10 cellular contexts compared by ENCODE assay signal in genomic region chr7:102610441-102610840, GRCh38. TPM values are rescaled to one million over a fixed set of nuclear protein-coding genes. Genes with fewer than 3 reads are reported as not detected.
DNase-seq lines count a peak whose midpoint lies in the region; ATAC-seq, FAIRE-seq and TF ChIP-seq lines count a peak whose summit lies in the region.
"Not testable (repeated sequence)": the region's sequence is repeated elsewhere in the genome, so short reads cannot be mapped to it uniquely, and the experiment has no call there.
"Had no signal": no experiment of that assay in that cellular context is flagged by ENCODE, and none has a peak within 500 bp of the region (broad histone marks: within the 10 kb centered on the region; RNA-seq: fewer than 3 reads in every experiment).

No MANE protein-coding gene starts in this region.

- in situ Hi-C loops in HepG2 (cut with HindIII; ENCODE audit: extremely low pct_ligation_motif_present, low pct_unique_long_range_greater_than_20kb), result not testable (repeated sequence)

- BruUV-seq in HepG2 (replicated peaks; lab: Mats Ljungman, UMichigan), result not testable (repeated sequence)

- intact Hi-C loops in cardiac septum (cut with DNase I); right cardiac atrium (cut with DNase I); HepG2 (cut with micrococcal nuclease; ENCODE audit: unreplicated experiment); posterior vena cava (cut with DNase I); spleen (cut with DNase I; ENCODE audit: low total_unique reads): not testable (repeated sequence)

- DNase-seq in A549 (ENCODE audit: low read depth in 1 of 2, low spot score in 1 of 2); HepG2 (ENCODE audit: low spot score): not testable (repeated sequence)
- DNase-seq in WERI-Rb-1 (peak; percentile 8), cardiac septum (ENCODE audit: low spot score) (peak; percentile 22), right cardiac atrium (peak in 2 of 3 donors; percentile 40 to 56), posterior vena cava (ENCODE audit: low spot score) (peak; percentile 69), spleen (peak; percentile 43)
- DNase-seq in activated effector memory CD4-positive, alpha-beta T cell treated with anti-CD3 and anti-CD28 coated beads, Interleukin-2, amount 50 U/mL, for 16 hours, result peak; percentile 46

- not testable (repeated sequence) for H3K27me3 ChIP-seq in WERI-Rb-1 (ENCODE audit: insufficient read depth, low read depth, severe bottlenecking); right cardiac atrium (ENCODE audit: control insufficient read depth, insufficient read depth); HepG2 (ENCODE audit: control insufficient read depth in 1 of 2, insufficient read depth in 2 of 2, low read length in 2 of 2); spleen (replicated peaks in 1 of 7)

- H2AFZ ChIP-seq in HepG2 (ENCODE audit: low read length), result not testable (repeated sequence)

- TF ChIP-seq RAD21 in A549 (conservative IDR thresholded peaks at IDR 0.05 in 1 of 2, IDR thresholded peaks at IDR 0.05 in 1 of 2); HepG2 (CRISPR knock-in tag; IDR thresholded peaks at IDR 0.05): not testable (repeated sequence)

- ATAC-seq in A549, result peak; percentile 4 to 10; a peak in 3 of 6 replicates
- ATAC-seq in right cardiac atrium, result peak in 1 of 2 donors; percentile 4
- ATAC-seq in HepG2, result 0 out of 3 replicates have a peak, but pooled peaks have one; percentile 2

- H3K36me3 ChIP-seq in WERI-Rb-1; HepG2 (replicated peaks in 1 of 2; ENCODE audit: control insufficient read depth in 1 of 2, insufficient read depth in 2 of 2, low read length in 2 of 2); spleen: not testable (repeated sequence)

- H3K27ac ChIP-seq in A549; WERI-Rb-1; right cardiac atrium (ENCODE audit: low read length); HepG2 (ENCODE audit: extremely low read length, insufficient read depth, low read length); spleen: not testable (repeated sequence)

- H3K4me3 ChIP-seq in A549; WERI-Rb-1 (ENCODE audit: low read depth, low read length); right cardiac atrium (ENCODE audit: low read length); HepG2 (replicated peaks in 1 of 3; ENCODE audit: insufficient read depth in 1 of 3, low read depth in 2 of 3, low read length in 3 of 3); spleen: not testable (repeated sequence)

- POLR2A ChIA-PET in A549 (lab: Yijun Ruan, JAX); HepG2 (lab: Yijun Ruan, JAX): not testable (repeated sequence)

- H3K79me2 ChIP-seq in HepG2 (ENCODE audit: insufficient read depth, low read length), result not testable (repeated sequence)

- not testable (repeated sequence) for TF ChIP-seq CTCF in A549 (IDR thresholded peaks at IDR 0.05); WERI-Rb-1 (IDR thresholded peaks at IDR 0.05; ENCODE audit: low read depth, low read length); HepG2 (CRISPR knock-in tag; IDR thresholded peaks at IDR 0.05); spleen (IDR thresholded peaks at IDR 0.05 in 8 of 11, conservative IDR thresholded peaks at IDR 0.05 in 3 of 11)

- not testable (repeated sequence) for H3K4me2 ChIP-seq in A549; HepG2 (ENCODE audit: low read depth, low read length)

- not testable (repeated sequence) for FAIRE-seq in A549 (lab: Jason Lieb, UNC); HepG2 (lab: Jason Lieb, UNC)

- CTCF ChIA-PET in A549 (lab: Yijun Ruan, JAX); HepG2 (lab: Yijun Ruan, JAX; ENCODE audit: low intra/inter-chr PET ratio, low total read pairs): not testable (repeated sequence)

- not testable (repeated sequence) for TF ChIP-seq POLR2A in A549 (IDR thresholded peaks at IDR 0.05; ENCODE audit: low read length); HepG2 (IDR thresholded peaks at IDR 0.05; ENCODE audit: insufficient read depth in 1 of 2, low read depth in 2 of 2, low read length in 2 of 2); spleen (IDR thresholded peaks at IDR 0.05)

- not testable (repeated sequence) for H4K20me1 ChIP-seq in HepG2 (ENCODE audit: insufficient read depth, low read length)

- not testable (repeated sequence) for H3K9me3 ChIP-seq in A549; WERI-Rb-1 (ENCODE audit: severe bottlenecking); right cardiac atrium (ENCODE audit: control insufficient read depth, low read length); HepG2 (ENCODE audit: low read length); spleen

- H3K9ac ChIP-seq in HepG2 (ENCODE audit: insufficient read depth, low read depth, low read length), result not testable (repeated sequence)

- not testable (repeated sequence) for H3K4me1 ChIP-seq in A549; right cardiac atrium (ENCODE audit: control insufficient read depth, insufficient read depth, low read length); HepG2 (ENCODE audit: insufficient read depth, low read length); spleen

- TF ChIP-seq EP300 in A549 (IDR thresholded peaks at IDR 0.05); HepG2 (IDR thresholded peaks at IDR 0.05; ENCODE audit: low read depth in 2 of 2, low read length in 2 of 2); HepG2 (CRISPR knock-in tag; IDR thresholded peaks at IDR 0.05; ENCODE audit: borderline replicate concordance): not testable (repeated sequence)

- WGBS in A549 (ENCODE audit: missing lambda C conversion rate), result 95% methylated on average over 2 of the region's 7 CpGs
- WGBS in right cardiac atrium, result no CpG with 5 or more reads among the region's 7 CpGs
- WGBS in HepG2 (ENCODE audit: low lambda C conversion rate), result 100% methylated on average over 2 of the region's 7 CpGs
- 87 to 93% methylated on average over 2 to 3 of the region's 7 CpGs; no CpG with 5 or more reads in 3 of the 5 donors for WGBS in spleen, 5 donors

RNA-seq across cellular contexts. Expression of gene RASA4, which starts 6.1 kb away (rescaled TPM):
- polyA plus RNA-seq in A549 (2011; rRNA removed) (1.8 and 3.4 TPM in 2 replicates), A549 (2017; fragmentation: RNase III; extraction: RNeasy Plus Mini Kit Qiagen cat#74134 plus additional on column Dnase treatment) (1.3 to 3.2 TPM (median 2.6 TPM) in 3 replicates), right cardiac atrium (14.2 TPM), HepG2 (2011; rRNA removed) (1.6 and 3.2 TPM in 2 replicates), spleen (10 to 100 TPM; 34.5 to 51.2 (median 38.5) TPM)
- polyA plus RNA-seq in A549 (2012; cell fraction: cytosol; rRNA removed), result 1.1 and 2.3 TPM in 2 replicates
- polyA plus RNA-seq in A549 (2012; cell fraction: nucleus; rRNA removed), result 10.5 and 12.9 TPM in 2 replicates
- polyA minus RNA-seq in A549 (2011; rRNA and poly(A)+ RNA removed), result 9.3 and 13.9 TPM in 2 replicates
- total RNA-seq in cardiac septum (40.9 TPM), right cardiac atrium (10 to 100 TPM; 10.5 to 27.2 (median 22.7) TPM), HepG2 (2016; rRNA removed; fragmentation: Illumina TruSeq; extraction: Trizol) (0.59 and 1.1 TPM in 2 replicates), posterior vena cava (10 to 100 TPM; 47.1 to 47.9 TPM), spleen (100 to 1,000 TPM in 1 of 7 donors, 10 to 100 TPM in 6; 48.0 to 119 (median 60.6) TPM)
- 1.4 and 1.8 TPM in 2 replicates for total RNA-seq in HepG2 (2016; cell fraction: cytosol; rRNA removed; fragmentation: Illumina TruSeq; extraction: Trizol; ENCODE audit: low read depth)
- total RNA-seq in HepG2 (2016; cell fraction: insoluble cytoplasmic fraction; rRNA removed; fragmentation: Illumina TruSeq; extraction: Trizol), result 0.52 and 0.82 TPM in 2 replicates
- total RNA-seq in HepG2 (2016; cell fraction: membrane; rRNA removed; fragmentation: Illumina TruSeq; extraction: Trizol), result 0.37 and 0.62 TPM in 2 replicates
- total RNA-seq in HepG2 (2016; cell fraction: nucleus; rRNA removed; fragmentation: Illumina TruSeq; extraction: Trizol), result 1.9 and 2.1 TPM in 2 replicates
- 1.0 and 1.1 TPM in 2 replicates for polyA plus RNA-seq in HepG2 (2011; cell fraction: cytosol; rRNA removed)
- 23.8 and 32.1 TPM in 2 replicates for polyA plus RNA-seq in HepG2 (2011; cell fraction: nucleus; rRNA removed)
- polyA plus RNA-seq in HepG2 (2012), result 4.0 and 5.4 TPM in 2 replicates
- polyA plus RNA-seq in HepG2 (2016; cell fraction: cytosol; fragmentation: Illumina TruSeq; extraction: Trizol; ENCODE audit: low read depth), result 0.06 and 0.48 TPM in 2 replicates
- 0.85 and 1.1 TPM in 2 replicates for polyA plus RNA-seq in HepG2 (2016; cell fraction: insoluble cytoplasmic fraction; fragmentation: Illumina TruSeq; extraction: Trizol; ENCODE audit: low read depth)
- 0.66 and 0.69 TPM in 2 replicates for polyA plus RNA-seq in HepG2 (2016; cell fraction: membrane; fragmentation: Illumina TruSeq; extraction: Trizol; ENCODE audit: low read depth)
- polyA plus RNA-seq in HepG2 (2016; cell fraction: nucleus; fragmentation: Illumina TruSeq; extraction: Trizol; ENCODE audit: insufficient read depth, low read depth), result 4.0 and 7.7 TPM in 2 replicates
- polyA minus RNA-seq in HepG2 (2011; rRNA and poly(A)+ RNA removed; ENCODE audit: low replicate concordance), result 7.6 and 23.5 TPM in 2 replicates
- 1.2 and 1.7 TPM in 2 replicates for polyA minus RNA-seq in HepG2 (2011; cell fraction: cytosol; rRNA and poly(A)+ RNA removed)
- 5.1 and 8.9 TPM in 2 replicates for polyA minus RNA-seq in HepG2 (2011; cell fraction: nucleus; rRNA and poly(A)+ RNA removed)

RNA-seq across cellular contexts. Expression of gene UPK3BL1, which starts 32.1 kb away (rescaled TPM):
- 17.4 and 19.4 TPM in 2 replicates for polyA plus RNA-seq in A549 (2011; rRNA removed)
- 18.7 and 27.7 TPM in 2 replicates for polyA plus RNA-seq in A549 (2012; cell fraction: cytosol; rRNA removed)
- 149 and 158 TPM in 2 replicates for polyA plus RNA-seq in A549 (2012; cell fraction: nucleus; rRNA removed)
- 7.9 to 10.2 TPM (median 8.2 TPM) in 3 replicates for polyA plus RNA-seq in A549 (2017; fragmentation: RNase III; extraction: RNeasy Plus Mini Kit Qiagen cat#74134 plus additional on column Dnase treatment)
- polyA minus RNA-seq in A549 (2011; rRNA and poly(A)+ RNA removed), result 11.0 and 11.9 TPM in 2 replicates
- 10.3 TPM for total RNA-seq in cardiac septum
- total RNA-seq in right cardiac atrium, result 10 to 100 TPM in 2 of 4 donors, 1 to 10 TPM in 2; 5.1 to 22.6 (median 9.9) TPM
- 24.2 TPM for polyA plus RNA-seq in right cardiac atrium
- 3.5 and 6.3 TPM in 2 replicates for total RNA-seq in HepG2 (2016; rRNA removed; fragmentation: Illumina TruSeq; extraction: Trizol)
- 7.6 and 9.1 TPM in 2 replicates for total RNA-seq in HepG2 (2016; cell fraction: cytosol; rRNA removed; fragmentation: Illumina TruSeq; extraction: Trizol; ENCODE audit: low read depth)
- total RNA-seq in HepG2 (2016; cell fraction: insoluble cytoplasmic fraction; rRNA removed; fragmentation: Illumina TruSeq; extraction: Trizol), result 3.5 and 6.1 TPM in 2 replicates
- 5.1 and 7.2 TPM in 2 replicates for total RNA-seq in HepG2 (2016; cell fraction: membrane; rRNA removed; fragmentation: Illumina TruSeq; extraction: Trizol)
- 9.8 and 11.9 TPM in 2 replicates for total RNA-seq in HepG2 (2016; cell fraction: nucleus; rRNA removed; fragmentation: Illumina TruSeq; extraction: Trizol)
- polyA plus RNA-seq in HepG2 (2011; rRNA removed), result 13.8 and 20.5 TPM in 2 replicates
- polyA plus RNA-seq in HepG2 (2011; cell fraction: cytosol; rRNA removed), result 0.60 and 1.4 TPM in 2 replicates
- 50.7 and 51.6 TPM in 2 replicates for polyA plus RNA-seq in HepG2 (2011; cell fraction: nucleus; rRNA removed)
- 6.2 and 10.7 TPM in 2 replicates for polyA plus RNA-seq in HepG2 (2012)
- 5.1 and 8.1 TPM in 2 replicates for polyA plus RNA-seq in HepG2 (2016; cell fraction: cytosol; fragmentation: Illumina TruSeq; extraction: Trizol; ENCODE audit: low read depth)
- 4.3 TPM in 1 of 2 replicates, not detected in the other for polyA plus RNA-seq in HepG2 (2016; cell fraction: insoluble cytoplasmic fraction; fragmentation: Illumina TruSeq; extraction: Trizol; ENCODE audit: low read depth)
- polyA plus RNA-seq in HepG2 (2016; cell fraction: membrane; fragmentation: Illumina TruSeq; extraction: Trizol; ENCODE audit: low read depth), result 4.4 and 5.1 TPM in 2 replicates
- 49.7 and 57.0 TPM in 2 replicates for polyA plus RNA-seq in HepG2 (2016; cell fraction: nucleus; fragmentation: Illumina TruSeq; extraction: Trizol; ENCODE audit: insufficient read depth, low read depth)
- polyA minus RNA-seq in HepG2 (2011; rRNA and poly(A)+ RNA removed; ENCODE audit: low replicate concordance), result 12.1 and 17.4 TPM in 2 replicates
- 2.2 and 5.1 TPM in 2 replicates for polyA minus RNA-seq in HepG2 (2011; cell fraction: cytosol; rRNA and poly(A)+ RNA removed)
- polyA minus RNA-seq in HepG2 (2011; cell fraction: nucleus; rRNA and poly(A)+ RNA removed), result 3.9 and 9.7 TPM in 2 replicates
- total RNA-seq in posterior vena cava, result 1 to 10 TPM; 6.5 to 9.0 TPM
- 10 to 100 TPM; 18.5 to 57.4 (median 35.9) TPM for total RNA-seq in spleen
- polyA plus RNA-seq in spleen, result 100 to 1,000 TPM in 2 of 3 donors, 10 to 100 TPM in 1; 54.5 to 206 (median 108) TPM

RNA-seq across cellular contexts. Expression of gene POLR2J3, which starts 38.1 kb away (rescaled TPM):
- polyA plus RNA-seq in A549 (2011; rRNA removed) (29.5 and 52.4 TPM in 2 replicates), A549 (2017; fragmentation: RNase III; extraction: RNeasy Plus Mini Kit Qiagen cat#74134 plus additional on column Dnase treatment) (22.2 to 33.4 TPM (median 25.5 TPM) in 3 replicates), right cardiac atrium (54.8 TPM), HepG2 (2011; rRNA removed) (34.2 and 36.5 TPM in 2 replicates), spleen (10 to 100 TPM; 26.9 to 67.3 (median 40.3) TPM)
- polyA plus RNA-seq in A549 (2012; cell fraction: cytosol; rRNA removed), result 10.4 and 12.5 TPM in 2 replicates
- 35.7 and 35.9 TPM in 2 replicates for polyA plus RNA-seq in A549 (2012; cell fraction: nucleus; rRNA removed)
- polyA minus RNA-seq in A549 (2011; rRNA and poly(A)+ RNA removed), result 51.9 and 59.4 TPM in 2 replicates
- total RNA-seq in cardiac septum (18.9 TPM), right cardiac atrium (10 to 100 TPM; 10.2 to 17.3 (median 12.3) TPM), HepG2 (2016; rRNA removed; fragmentation: Illumina TruSeq; extraction: Trizol) (24.0 and 28.0 TPM in 2 replicates), posterior vena cava (10 to 100 TPM; 21.9 to 32.0 TPM), spleen (10 to 100 TPM; 32.6 to 63.8 (median 44.3) TPM)
- total RNA-seq in HepG2 (2016; cell fraction: cytosol; rRNA removed; fragmentation: Illumina TruSeq; extraction: Trizol; ENCODE audit: low read depth), result 10.8 and 23.0 TPM in 2 replicates
- 21.8 and 29.9 TPM in 2 replicates for total RNA-seq in HepG2 (2016; cell fraction: insoluble cytoplasmic fraction; rRNA removed; fragmentation: Illumina TruSeq; extraction: Trizol)
- total RNA-seq in HepG2 (2016; cell fraction: membrane; rRNA removed; fragmentation: Illumina TruSeq; extraction: Trizol), result 17.9 and 21.3 TPM in 2 replicates
- total RNA-seq in HepG2 (2016; cell fraction: nucleus; rRNA removed; fragmentation: Illumina TruSeq; extraction: Trizol), result 30.5 and 36.9 TPM in 2 replicates
- 22.6 and 27.8 TPM in 2 replicates for polyA plus RNA-seq in HepG2 (2011; cell fraction: cytosol; rRNA removed)
- 62.0 and 82.7 TPM in 2 replicates for polyA plus RNA-seq in HepG2 (2011; cell fraction: nucleus; rRNA removed)
- polyA plus RNA-seq in HepG2 (2012), result 27.2 and 53.4 TPM in 2 replicates
- 109 and 153 TPM in 2 replicates for polyA plus RNA-seq in HepG2 (2016; cell fraction: cytosol; fragmentation: Illumina TruSeq; extraction: Trizol; ENCODE audit: low read depth)
- 73.3 and 86.7 TPM in 2 replicates for polyA plus RNA-seq in HepG2 (2016; cell fraction: insoluble cytoplasmic fraction; fragmentation: Illumina TruSeq; extraction: Trizol; ENCODE audit: low read depth)
- polyA plus RNA-seq in HepG2 (2016; cell fraction: membrane; fragmentation: Illumina TruSeq; extraction: Trizol; ENCODE audit: low read depth), result 146 and 148 TPM in 2 replicates
- 91.6 and 110 TPM in 2 replicates for polyA plus RNA-seq in HepG2 (2016; cell fraction: nucleus; fragmentation: Illumina TruSeq; extraction: Trizol; ENCODE audit: insufficient read depth, low read depth)
- 31.6 and 86.9 TPM in 2 replicates for polyA minus RNA-seq in HepG2 (2011; rRNA and poly(A)+ RNA removed; ENCODE audit: low replicate concordance)
- polyA minus RNA-seq in HepG2 (2011; cell fraction: cytosol; rRNA and poly(A)+ RNA removed), result 11.1 and 12.8 TPM in 2 replicates
- polyA minus RNA-seq in HepG2 (2011; cell fraction: nucleus; rRNA and poly(A)+ RNA removed), result 80.6 and 112 TPM in 2 replicates

RNA-seq across cellular contexts. Expression of gene SPDYE2B, which starts 39.7 kb away (rescaled TPM):
- polyA plus RNA-seq in A549 (2011; rRNA removed) (not detected in 2 replicates), A549 (2017; fragmentation: RNase III; extraction: RNeasy Plus Mini Kit Qiagen cat#74134 plus additional on column Dnase treatment) (not detected in 3 replicates), right cardiac atrium (not detected), HepG2 (2011; rRNA removed) (not detected in 2 replicates), spleen (not detected)
- polyA plus RNA-seq in A549 (2012; cell fraction: cytosol; rRNA removed), result not detected in 2 replicates
- polyA plus RNA-seq in A549 (2012; cell fraction: nucleus; rRNA removed), result not detected in 2 replicates
- polyA minus RNA-seq in A549 (2011; rRNA and poly(A)+ RNA removed), result not detected in 2 replicates
- total RNA-seq in cardiac septum (not detected), right cardiac atrium (not detected), HepG2 (2016; rRNA removed; fragmentation: Illumina TruSeq; extraction: Trizol) (not detected in 2 replicates), posterior vena cava (not detected), spleen (not detected)
- total RNA-seq in HepG2 (2016; cell fraction: cytosol; rRNA removed; fragmentation: Illumina TruSeq; extraction: Trizol; ENCODE audit: low read depth), result not detected in 2 replicates
- total RNA-seq in HepG2 (2016; cell fraction: insoluble cytoplasmic fraction; rRNA removed; fragmentation: Illumina TruSeq; extraction: Trizol), result not detected in 2 replicates
- total RNA-seq in HepG2 (2016; cell fraction: membrane; rRNA removed; fragmentation: Illumina TruSeq; extraction: Trizol), result not detected in 2 replicates
- total RNA-seq in HepG2 (2016; cell fraction: nucleus; rRNA removed; fragmentation: Illumina TruSeq; extraction: Trizol), result not detected in 2 replicates
- not detected in 2 replicates for polyA plus RNA-seq in HepG2 (2011; cell fraction: cytosol; rRNA removed)
- not detected in 2 replicates for polyA plus RNA-seq in HepG2 (2011; cell fraction: nucleus; rRNA removed)
- not detected in 2 replicates for polyA plus RNA-seq in HepG2 (2012)
- polyA plus RNA-seq in HepG2 (2016; cell fraction: cytosol; fragmentation: Illumina TruSeq; extraction: Trizol; ENCODE audit: low read depth), result not detected in 2 replicates
- polyA plus RNA-seq in HepG2 (2016; cell fraction: insoluble cytoplasmic fraction; fragmentation: Illumina TruSeq; extraction: Trizol; ENCODE audit: low read depth), result not detected in 2 replicates
- polyA plus RNA-seq in HepG2 (2016; cell fraction: membrane; fragmentation: Illumina TruSeq; extraction: Trizol; ENCODE audit: low read depth), result not detected in 2 replicates
- polyA plus RNA-seq in HepG2 (2016; cell fraction: nucleus; fragmentation: Illumina TruSeq; extraction: Trizol; ENCODE audit: insufficient read depth, low read depth), result not detected in 2 replicates
- not detected in 2 replicates for polyA minus RNA-seq in HepG2 (2011; rRNA and poly(A)+ RNA removed; ENCODE audit: low replicate concordance)
- polyA minus RNA-seq in HepG2 (2011; cell fraction: cytosol; rRNA and poly(A)+ RNA removed), result not detected in 2 replicates
- not detected in 2 replicates for polyA minus RNA-seq in HepG2 (2011; cell fraction: nucleus; rRNA and poly(A)+ RNA removed)
- total RNA-seq: CD4-positive, CD25-positive, alpha-beta regulatory T cell; H1 had no signal
- polyA plus RNA-seq: H1 had no signal

RNA-seq across cellular contexts. Expression of gene SPDYE2, which starts 59.4 kb away (rescaled TPM):
- polyA plus RNA-seq in A549 (2011; rRNA removed) (0.11 TPM in 1 of 2 replicates, not detected in the other), A549 (2017; fragmentation: RNase III; extraction: RNeasy Plus Mini Kit Qiagen cat#74134 plus additional on column Dnase treatment) (not detected in 3 replicates), right cardiac atrium (0.09 TPM), HepG2 (2011; rRNA removed) (not detected in 2 replicates), spleen (under 1 TPM in 1 of 3 donors, not detected in 2; 0.13 TPM)
- polyA plus RNA-seq in A549 (2012; cell fraction: cytosol; rRNA removed), result not detected in 2 replicates
- polyA plus RNA-seq in A549 (2012; cell fraction: nucleus; rRNA removed), result not detected in 2 replicates
- polyA minus RNA-seq in A549 (2011; rRNA and poly(A)+ RNA removed), result not detected in 2 replicates
- total RNA-seq in cardiac septum (not detected), right cardiac atrium (not detected), HepG2 (2016; rRNA removed; fragmentation: Illumina TruSeq; extraction: Trizol) (not detected in 2 replicates), posterior vena cava (not detected), spleen (under 1 TPM in 2 of 7 donors, not detected in 5; 0.37 to 0.52 TPM)
- total RNA-seq in HepG2 (2016; cell fraction: cytosol; rRNA removed; fragmentation: Illumina TruSeq; extraction: Trizol; ENCODE audit: low read depth), result not detected in 2 replicates
- total RNA-seq in HepG2 (2016; cell fraction: insoluble cytoplasmic fraction; rRNA removed; fragmentation: Illumina TruSeq; extraction: Trizol), result not detected in 2 replicates
- not detected in 2 replicates for total RNA-seq in HepG2 (2016; cell fraction: membrane; rRNA removed; fragmentation: Illumina TruSeq; extraction: Trizol)
- not detected in 2 replicates for total RNA-seq in HepG2 (2016; cell fraction: nucleus; rRNA removed; fragmentation: Illumina TruSeq; extraction: Trizol)
- polyA plus RNA-seq in HepG2 (2011; cell fraction: cytosol; rRNA removed), result not detected in 2 replicates
- not detected in 2 replicates for polyA plus RNA-seq in HepG2 (2011; cell fraction: nucleus; rRNA removed)
- polyA plus RNA-seq in HepG2 (2012), result 0.37 and 1.2 TPM in 2 replicates
- not detected in 2 replicates for polyA plus RNA-seq in HepG2 (2016; cell fraction: cytosol; fragmentation: Illumina TruSeq; extraction: Trizol; ENCODE audit: low read depth)
- polyA plus RNA-seq in HepG2 (2016; cell fraction: insoluble cytoplasmic fraction; fragmentation: Illumina TruSeq; extraction: Trizol; ENCODE audit: low read depth), result not detected in 2 replicates
- not detected in 2 replicates for polyA plus RNA-seq in HepG2 (2016; cell fraction: membrane; fragmentation: Illumina TruSeq; extraction: Trizol; ENCODE audit: low read depth)
- 0.41 TPM in 1 of 2 replicates, not detected in the other for polyA plus RNA-seq in HepG2 (2016; cell fraction: nucleus; fragmentation: Illumina TruSeq; extraction: Trizol; ENCODE audit: insufficient read depth, low read depth)
- not detected in 2 replicates for polyA minus RNA-seq in HepG2 (2011; rRNA and poly(A)+ RNA removed; ENCODE audit: low replicate concordance)
- polyA minus RNA-seq in HepG2 (2011; cell fraction: cytosol; rRNA and poly(A)+ RNA removed), result not detected in 2 replicates
- polyA minus RNA-seq in HepG2 (2011; cell fraction: nucleus; rRNA and poly(A)+ RNA removed), result not detected in 2 replicates
- total RNA-seq: H1 had no signal
- polyA plus RNA-seq: H1 had no signal
